ENCODE assay signal across 8 cellular contexts in genomic region chr5:1644810-1645571, GRCh38.
DNase-seq lines count a peak whose midpoint lies in the region; ATAC-seq and TF ChIP-seq lines count a peak whose summit lies in the region.

No MANE protein-coding gene starts in this region.

- H3K9me3 ChIP-seq in CD8-positive, alpha-beta memory T cell (ENCODE audit: low read length), result no peaks in the 10 kb centered on the region
- H3K9me3 ChIP-seq in Peyer's patch, result no peaks in the 10 kb centered on the region
- no peaks in the 10 kb centered on the region for H3K9me3 ChIP-seq in neural cell (ENCODE audit: low read length)

- H2AFZ ChIP-seq in neural cell (ENCODE audit: low read depth, low read length), result no peak overlapping the region

- no peaks in the 10 kb centered on the region for H3K9me3 Mint-ChIP-seq in CD8-positive, alpha-beta memory T cell

- ATAC-seq in GM21367 (IDR thresholded peaks at IDR 0.05; ENCODE audit: unreplicated experiment), result peak; percentile 82

- no peak overlapping the region for H3K9ac ChIP-seq in neural cell (ENCODE audit: low read length)

- H3F3A ChIP-seq in neural cell (ENCODE audit: insufficient read depth, low read length, poor library complexity, severe bottlenecking), result peaks cover 2% of the 10 kb centered on the region

- H3K9me2 ChIP-seq in neural cell (ENCODE audit: insufficient read depth, low read length), result no peaks in the 10 kb centered on the region

- peak; percentile 87 for TF ChIP-seq RAD21 in neural cell (conservative IDR thresholded peaks at IDR 0.05)

- peak; percentile 72 to 88 (median 81) for TF ChIP-seq CTCF in Peyer's patch (IDR thresholded peaks at IDR 0.05)
- TF ChIP-seq CTCF in fibroblast of the aortic adventitia (IDR thresholded peaks at IDR 0.05; ENCODE audit: insufficient read depth, low read length), result peak; percentile 86
- peak; percentile 89 for TF ChIP-seq CTCF in neural cell (IDR thresholded peaks at IDR 0.05; ENCODE audit: poor library complexity, severe bottlenecking)

- in situ Hi-C loops in KBM-7 (cut with MboI; ENCODE audit: low pct_unique_long_range_greater_than_20kb, low sequenced_read_pairs), result loop anchor here (25.0 kb wide), 2 partner anchors 483 to 708 kb away; no protein-coding TSS in a partner anchor

- peak; percentile 66 to 78 (median 69) for DNase-seq in CD8-positive, alpha-beta memory T cell
- peak; percentile 80 for DNase-seq in KBM-7
- DNase-seq in Peyer's patch, result peak; percentile 67 to 90 (median 85)
- DNase-seq in activated T-helper 1 cell treated with anti-CD3 and anti-CD28 coated beads, Interleukin-2, amount 50 U/mL, for 16 hours (ENCODE audit: low read depth in 1 of 2, low spot score in 1 of 2), result peak; percentile 62 to 63
- peak; percentile 85 for DNase-seq in fibroblast of the aortic adventitia (ENCODE audit: low read depth)
- DNase-seq in stimulated activated naive CD4-positive, alpha-beta T cell (lab: John Stamatoyannopoulos, UW), result peak; percentile 52 to 84 (median 68)

- H3K36me3 Mint-ChIP-seq in CD8-positive, alpha-beta memory T cell, result no peaks in the 10 kb centered on the region

- POLR2A ChIA-PET in CD8-positive, alpha-beta memory T cell (lab: Charles Lee), result no interaction called here

- CTCF ChIA-PET in CD8-positive, alpha-beta memory T cell (lab: Charles Lee), result interaction anchor here (0.6 to 2.5 kb wide), 25 partner anchors 8 to 483 kb away, joined by 3 to 37 read pairs (median 5); no protein-coding TSS in a partner anchor

- H3K79me2 ChIP-seq in neural cell (replicated peaks; ENCODE audit: insufficient read depth, low read length), result no peaks in the 10 kb centered on the region

- no peaks in the 10 kb centered on the region for H4K20me1 ChIP-seq in neural cell (ENCODE audit: insufficient read depth)

- H3K4me2 ChIP-seq in neural cell (ENCODE audit: low read length), result no peak overlapping the region

- peaks cover 8% of the 10 kb centered on the region for H3K4me1 ChIP-seq in CD8-positive, alpha-beta memory T cell (ENCODE audit: insufficient read depth, low read length)
- H3K4me1 ChIP-seq in Peyer's patch, result peaks cover 0 to 5% (median 0%) of the 10 kb centered on the region in 4 donors

- no peaks in the 10 kb centered on the region for H3K36me3 ChIP-seq in CD8-positive, alpha-beta memory T cell (ENCODE audit: insufficient read depth, low read length)
- H3K36me3 ChIP-seq in Peyer's patch (no peaks in the 10 kb centered on the region), neural cell (ENCODE audit: insufficient read depth, low read length) (no peaks in the 10 kb centered on the region)

- no peak for TF ChIP-seq EP300 in neural cell (conservative IDR thresholded peaks at IDR 0.05; ENCODE audit: poor library complexity, severe bottlenecking)

- H3K27me3 ChIP-seq in CD8-positive, alpha-beta memory T cell (ENCODE audit: insufficient read depth, low read length, poor library complexity, severe bottlenecking), result peaks cover 27% of the 10 kb centered on the region
- H3K27me3 ChIP-seq in Peyer's patch, result peaks cover 0 to 13% of the 10 kb centered on the region in 2 donors
- peaks cover 15% of the 10 kb centered on the region for H3K27me3 ChIP-seq in neural cell (ENCODE audit: insufficient read depth, low read depth, low read length)

- H3K27ac Mint-ChIP-seq in CD8-positive, alpha-beta memory T cell, result no peak overlapping the region

- no peak overlapping the region for H3K27ac ChIP-seq in CD8-positive, alpha-beta memory T cell (ENCODE audit: low read depth, low read length)
- H3K27ac ChIP-seq in Peyer's patch (no peak overlapping the region), neural cell (ENCODE audit: low read length) (no peak overlapping the region)

- peaks cover 8 to 16% (median 11%) of the 10 kb centered on the region in 3 donors for H3K4me1 Mint-ChIP-seq in CD8-positive, alpha-beta memory T cell

- TF ChIP-seq POLR2A in Peyer's patch (IDR thresholded peaks at IDR 0.05), result no peak

- H3K4me3 ChIP-seq in CD8-positive, alpha-beta memory T cell (ENCODE audit: low read length), result no peak overlapping the region
- H3K4me3 ChIP-seq in Peyer's patch (peak overlapping the region in 3 of 4 donors; percentile 16 to 24 (median 21)), fibroblast of the aortic adventitia (ENCODE audit: low read depth, low read length) (peak overlapping the region; percentile 55), neural cell (ENCODE audit: low read length) (peak overlapping the region; percentile 50)

- H3K27me3 Mint-ChIP-seq in CD8-positive, alpha-beta memory T cell, result peaks cover 33 to 44% of the 10 kb centered on the region in 2 donors

- H3K4me3 Mint-ChIP-seq in CD8-positive, alpha-beta memory T cell, result peak overlapping the region in 1 of 7 donors; percentile 23

TF ChIP-seq in neural cell, 6 proteins besides CTCF, POLR2A, EP300 and RAD21:
- peak; percentile 80 for TF ChIP-seq SMC3 (conservative IDR thresholded peaks at IDR 0.05; ENCODE audit: poor library complexity)
- no peak for TF ChIP-seq POLR2AphosphoS5 (IDR thresholded peaks at IDR 0.05)
- no peak for TF ChIP-seq TAF1 (IDR thresholded peaks at IDR 0.05; ENCODE audit: low read depth)
